8 cellular contexts compared by ENCODE assay signal in the genomic region with DNA sequence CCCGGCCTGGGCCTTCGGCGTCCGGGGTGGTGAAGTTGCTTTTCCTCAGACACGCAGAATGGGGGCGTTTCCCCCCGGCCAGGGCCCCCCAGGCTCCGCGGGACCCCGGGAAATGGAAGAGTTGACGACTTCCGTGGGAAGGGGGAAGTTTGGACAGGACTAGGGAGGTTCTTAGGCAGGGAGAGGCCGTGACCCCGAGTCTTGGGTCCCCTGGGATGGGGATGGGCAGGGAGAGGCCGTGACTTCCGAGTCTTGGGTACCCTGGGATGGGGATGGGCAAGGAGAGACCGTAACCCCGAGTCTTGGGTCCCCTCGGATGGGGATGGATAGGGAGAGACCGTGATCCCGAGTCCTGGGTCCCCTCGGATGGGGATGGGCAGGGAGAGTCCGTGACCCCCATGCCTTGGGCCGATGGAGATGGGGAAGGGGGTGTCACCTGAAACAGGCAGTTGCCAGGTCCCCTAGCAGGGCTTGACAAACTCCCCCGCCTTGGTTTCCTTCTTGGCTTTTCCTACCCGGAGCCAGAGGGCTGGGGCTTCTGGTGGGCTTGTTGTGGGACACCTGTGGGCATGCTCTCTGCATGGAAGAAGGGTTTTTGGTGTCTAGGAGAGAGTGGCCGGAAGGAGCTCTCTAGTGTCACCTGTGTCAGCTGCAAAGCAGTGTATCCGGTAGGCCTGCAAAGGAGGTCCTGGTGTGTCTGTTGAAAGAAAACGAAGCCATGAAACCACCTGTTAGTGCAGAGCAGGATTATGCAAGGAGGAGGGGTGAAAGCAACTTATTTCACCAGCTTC. TPM values are rescaled to one million over a fixed set of nuclear protein-coding genes. Genes with fewer than 3 reads are reported as not detected.
A peak's percentile ranks its signal among the peaks of the same experiment; 100 is the strongest.
DNase-seq lines count a peak whose midpoint lies in the region; ATAC-seq and TF ChIP-seq lines count a peak whose summit lies in the region.

No MANE protein-coding gene starts in this region.

- peaks cover 24% of the 10 kb centered on the region for H3F3A ChIP-seq in neural progenitor cell (ENCODE audit: low read depth)

- H3K9me3 ChIP-seq in esophagus (ENCODE audit: control insufficient read depth in 2 of 2, insufficient read depth in 1 of 2, low read depth in 1 of 2, low read length in 1 of 2) (no peaks in the 10 kb centered on the region), neural progenitor cell (ENCODE audit: low read depth) (no peaks in the 10 kb centered on the region)

- H3K4me1 ChIP-seq in esophagus (ENCODE audit: control insufficient read depth in 2 of 2, insufficient read depth in 2 of 2, low read length in 1 of 2) (peaks cover 3 to 6% of the 10 kb centered on the region in 2 donors), neural progenitor cell (peaks cover 6% of the 10 kb centered on the region)

- TF ChIP-seq CTCF in neural progenitor cell (IDR thresholded peaks at IDR 0.05) (peak; percentile 7), type B pancreatic cell (conservative IDR thresholded peaks at IDR 0.05) (peak; percentile 37)

- H2AFZ ChIP-seq in neural progenitor cell (replicated peaks), result peak overlapping the region; percentile 84

- H3K4me2 ChIP-seq in neural progenitor cell, result peak overlapping the region; percentile 99

- H3K27me3 Mint-ChIP-seq in neural progenitor cell (ENCODE audit: insufficient read depth, low read depth), result peaks cover 3% of the 10 kb centered on the region
- H3K27me3 Mint-ChIP-seq in type B pancreatic cell, result peaks cover 9% of the 10 kb centered on the region

- H3K4me3 Mint-ChIP-seq in neural progenitor cell (peak overlapping the region; percentile 94), type B pancreatic cell (peak overlapping the region; percentile 92)

- H3K36me3 ChIP-seq in esophagus (ENCODE audit: control insufficient read depth in 2 of 2, insufficient read depth in 2 of 2, low read length in 1 of 2) (peaks cover 1 to 10% of the 10 kb centered on the region in 2 donors), neural progenitor cell (peaks cover 5% of the 10 kb centered on the region)

- peaks cover 29% of the 10 kb centered on the region for H4K20me1 ChIP-seq in neural progenitor cell (ENCODE audit: low read depth)

- ATAC-seq in Right ventricle myocardium inferior (peak; percentile 10), HG02938 (IDR thresholded peaks at IDR 0.05; ENCODE audit: unreplicated experiment) (peak; percentile 91)

- intact Hi-C loops in Right ventricle myocardium inferior (cut with DNase I), result no loop called here
- intact Hi-C loops in cardiac septum (cut with DNase I), result no loop called here

- H3K4me1 Mint-ChIP-seq in neural progenitor cell, result peaks cover 16% of the 10 kb centered on the region
- H3K4me1 Mint-ChIP-seq in type B pancreatic cell (ENCODE audit: unreplicated experiment), result peaks cover 4% of the 10 kb centered on the region

- H3K9me3 Mint-ChIP-seq in neural progenitor cell (no peaks in the 10 kb centered on the region), type B pancreatic cell (no peaks in the 10 kb centered on the region)

- peak overlapping the region; percentile 99 for H3K9ac ChIP-seq in neural progenitor cell

- peak overlapping the region; percentile 89 to 90 for H3K27ac ChIP-seq in esophagus (ENCODE audit: low read depth in 2 of 2, low read length in 1 of 2)
- H3K27ac ChIP-seq in neural progenitor cell, result no peak overlapping the region

- H3K36me3 Mint-ChIP-seq in neural progenitor cell (peaks cover 13% of the 10 kb centered on the region), type B pancreatic cell (peaks cover 10% of the 10 kb centered on the region)

- WGBS in esophagus, 2 donors, result 1% methylated on average over 28 to 29 of the region's 29 CpGs

- H3K27ac Mint-ChIP-seq in neural progenitor cell, result peak overlapping the region; percentile 66
- peak overlapping the region; percentile 85 for H3K27ac Mint-ChIP-seq in type B pancreatic cell

- H3K4me3 ChIP-seq in esophagus (ENCODE audit: low read depth in 1 of 2, low read length in 2 of 2), result peak overlapping the region; percentile 89 to 99
- H3K4me3 ChIP-seq in neural progenitor cell, result peak overlapping the region; percentile 73

- peaks cover 47% of the 10 kb centered on the region for H3K79me2 ChIP-seq in neural progenitor cell (ENCODE audit: low read depth)

- H3K27me3 ChIP-seq in esophagus (ENCODE audit: control insufficient read depth in 1 of 2, insufficient read depth in 2 of 2, low read length in 2 of 2) (no peaks in the 10 kb centered on the region), neural progenitor cell (peaks cover 4% of the 10 kb centered on the region)

- DNase-seq in Right ventricle myocardium inferior (ENCODE audit: missing footprints) (no peak), cardiac septum (ENCODE audit: low spot score) (no peak), NCI-H524 treated with DMSO at 0.1 percent for 48 hours (lab: John Stamatoyannopoulos, UW) (peak; percentile 10), neural progenitor cell (ENCODE audit: low spot score) (peak; percentile 48), type B pancreatic cell (ENCODE audit: extremely low spot score, unreplicated experiment) (no peak)
- DNase-seq in activated CD8-positive, alpha-beta memory T cell treated with anti-CD3 and anti-CD28 coated beads, Interleukin-2, amount 50 U/mL, for 4 hours, result peak; percentile 53

RNA-seq across cellular contexts. Expression of gene TRRAP, which starts 1.1 kb away (rescaled TPM):
- 14.3 TPM for total RNA-seq in Right ventricle myocardium inferior
- total RNA-seq in cardiac septum, result 25.8 TPM
- polyA plus RNA-seq in esophagus, result 1 to 10 TPM; 5.8 to 7.6 TPM
- total RNA-seq in neural progenitor cell (ENCODE audit: low replicate concordance), result 19.9 and 26.5 TPM in 2 replicates
- total RNA-seq in type B pancreatic cell (ENCODE audit: low replicate concordance), result 45.0 and 65.7 TPM in 2 replicates

RNA-seq across cellular contexts. Expression of gene TMEM130, which starts 9.6 kb away (rescaled TPM):
- not detected for total RNA-seq in Right ventricle myocardium inferior
- total RNA-seq in cardiac septum, result 0.30 TPM
- under 1 TPM in 1 of 2 donors, not detected in 1; 0.02 TPM for polyA plus RNA-seq in esophagus
- total RNA-seq in neural progenitor cell (ENCODE audit: low replicate concordance), result 1.0 and 2.3 TPM in 2 replicates
- total RNA-seq in type B pancreatic cell (ENCODE audit: low replicate concordance), result 0.17 and 1.2 TPM in 2 replicates

Comparison
In these comparisons a context has a peak if more than half of its experiments do, and no peak if none do; other contexts are left out.
1. DNase-seq: peak in NCI-H524 treated with DMSO at 0.1 percent for 48 hours (single experiment), activated CD8-positive, alpha-beta memory T cell treated with anti-CD3 and anti-CD28 coated beads, Interleukin-2, amount 50 U/mL, for 4 hours (single experiment) and neural progenitor cell (single experiment); none in Right ventricle myocardium inferior (single experiment), cardiac septum (single experiment) and type B pancreatic cell (single experiment).